Comparison of ENCODE assay signal across 18 cellular contexts in genomic region chr4:184369871-184370270, GRCh38.
"Had no signal": no experiment of that assay in that cellular context is flagged by ENCODE, and none has a peak within 500 bp of the region (broad histone marks: within the 10 kb centered on the region; RNA-seq: fewer than 3 reads in every experiment).

No MANE protein-coding gene starts in this region.

- H3K4me3 ChIP-seq: skin epidermis had no signal

- H3K9me3 Mint-ChIP-seq: activated CD8-positive, alpha-beta T cell treated with anti-CD3 and anti-CD28 coated beads for 36 hours; stimulated activated naive CD8-positive, alpha-beta T cell treated with anti-CD3 and anti-CD28 coated beads, Interleukin-15, Interleukin-2, amounts not matched to agents 100 ng/mL and 50 ng/mL, for 24 hours had no signal

- H3K4me3 Mint-ChIP-seq: activated CD8-positive, alpha-beta T cell treated with anti-CD3 and anti-CD28 coated beads for 36 hours; activated naive CD8-positive, alpha-beta T cell; naive thymus-derived CD4-positive, alpha-beta T cell; stimulated activated naive CD8-positive, alpha-beta T cell treated with anti-CD3 and anti-CD28 coated beads, Interleukin-15, Interleukin-2, amounts not matched to agents 100 ng/mL and 50 ng/mL, for 24 hours; type B pancreatic cell; WTC11 had no signal

- H3K27ac Mint-ChIP-seq: activated CD8-positive, alpha-beta T cell treated with anti-CD3 and anti-CD28 coated beads for 36 hours; activated naive CD8-positive, alpha-beta T cell; naive thymus-derived CD4-positive, alpha-beta T cell; stimulated activated naive CD8-positive, alpha-beta T cell treated with anti-CD3 and anti-CD28 coated beads, Interleukin-15, Interleukin-2, amounts not matched to agents 100 ng/mL and 50 ng/mL, for 24 hours; type B pancreatic cell; WTC11 had no signal

- H3K27ac ChIP-seq: brain microvascular endothelial cell, parathyroid adenoma had no signal

- H3K27me3 ChIP-seq: brain microvascular endothelial cell had no signal

- H3K9ac ChIP-seq: parathyroid adenoma had no signal

- ATAC-seq: activated CD8-positive, alpha-beta T cell treated with anti-CD3 and anti-CD28 coated beads for 36 hours; naive thymus-derived CD4-positive, alpha-beta T cell; WTC11 had no signal

- H3K4me1 ChIP-seq: parathyroid adenoma had no signal

- H3K36me3 Mint-ChIP-seq: type B pancreatic cell had no signal

- H3K36me3 ChIP-seq: brain microvascular endothelial cell had no signal

- H3K79me2 ChIP-seq: parathyroid adenoma had no signal

- H2AFZ ChIP-seq: parathyroid adenoma had no signal

- DNase-seq: activated CD4-positive, alpha-beta T cell treated with anti-CD3 and anti-CD28 coated beads for 48 hours; activated CD8-positive, alpha-beta memory T cell treated with anti-CD3 and anti-CD28 coated beads, Interleukin-2, amount 50 U/mL, for 48 hours; activated CD8-positive, alpha-beta T cell treated with anti-CD3 and anti-CD28 coated beads for 36 hours; activated gamma-delta T cell treated with Interleukin-2 at 50 U/mL for 16 hours; amygdala; brain microvascular endothelial cell; effector CD8-positive, alpha-beta T cell; islet precursor cell; naive thymus-derived CD4-positive, alpha-beta T cell; stimulated activated CD4-positive, alpha-beta T cell treated with anti-CD3 and anti-CD28 coated beads, Interleukin-4, amount 100 ng/mL, for 4 hours; stimulated activated CD8-positive, alpha-beta memory T cell treated with anti-CD3 and anti-CD28 coated beads, Interleukin-4, amount 100 ng/mL, for 48 hours; T-helper 2 cell had no signal
